8 cellular contexts compared by ENCODE assay signal in genomic region chrX:40012039-40012799, GRCh38.
A peak's percentile ranks its signal among the peaks of the same experiment; 100 is the strongest.
DNase-seq lines count a peak whose midpoint lies in the region; ATAC-seq, FAIRE-seq and TF ChIP-seq lines count a peak whose summit lies in the region.

No MANE protein-coding gene starts in this region.

- no peaks in the 10 kb centered on the region for H3K79me2 ChIP-seq in hepatocyte

- TF ChIP-seq CTCF in GM06990 (IDR thresholded peaks at IDR 0.05; ENCODE audit: insufficient read depth, low read length, poor library complexity, severe bottlenecking): no peak
- TF ChIP-seq CTCF in hepatocyte (IDR thresholded peaks at IDR 0.05; ENCODE audit: poor library complexity): no peak

- no peaks in the 10 kb centered on the region for H3K9me2 ChIP-seq in hepatocyte (replicated peaks; ENCODE audit: insufficient read depth)

- H3K4me2 ChIP-seq in hepatocyte: peak overlapping the region; percentile 95

- peaks cover 55% of the 10 kb centered on the region for H3K4me1 ChIP-seq in hepatocyte (ENCODE audit: insufficient read depth)
- peaks cover 0 to 3% of the 10 kb centered on the region in 2 donors for H3K4me1 ChIP-seq in small intestine (ENCODE audit: control insufficient read depth in 2 of 2, insufficient read depth in 1 of 2, low read depth in 1 of 2, low read length in 1 of 2)

- DNase-seq in GM06990 (ENCODE audit: extremely low read depth, insufficient read length) (no peak), HK-2 (ENCODE audit: unreplicated experiment) (peak; percentile 18), hepatocyte (ENCODE audit: low spot score) (peak; percentile 76), small intestine (peak; percentile 20), germinal center (ENCODE audit: low spot score) (no peak)
- DNase-seq in activated naive CD4-positive, alpha-beta T cell treated with anti-CD3 and anti-CD28 coated beads, Interleukin-2, amount 50 U/mL, for 72 hours (ENCODE audit: low spot score in 2 of 2): no peak

- peak overlapping the region in 1 of 2 donors; percentile 67 for H3K27ac Mint-ChIP-seq in activated naive CD4-positive, alpha-beta T cell treated with anti-CD3 and anti-CD28 coated beads, Interleukin-2, amount 50 U/mL, for 72 hours

- H3K9me3 ChIP-seq in hepatocyte (ENCODE audit: low read depth) (no peaks in the 10 kb centered on the region), small intestine (ENCODE audit: control insufficient read depth, low read depth) (no peaks in the 10 kb centered on the region)

- H3K36me3 ChIP-seq in GM06990 (ENCODE audit: control insufficient read depth, insufficient read depth, low read length): no peaks in the 10 kb centered on the region
- no peaks in the 10 kb centered on the region for H3K36me3 ChIP-seq in hepatocyte (replicated peaks; ENCODE audit: insufficient read depth, low read depth)
- H3K36me3 ChIP-seq in small intestine (ENCODE audit: control insufficient read depth in 2 of 2, insufficient read depth in 2 of 2, low read length in 2 of 2): no peaks in the 10 kb centered on the region

- FAIRE-seq in small intestine (lab: Jason Lieb, UNC): no peak

- H3K9me3 Mint-ChIP-seq in activated naive CD4-positive, alpha-beta T cell treated with anti-CD3 and anti-CD28 coated beads, Interleukin-2, amount 50 U/mL, for 72 hours: no peaks in the 10 kb centered on the region

- H3K27me3 ChIP-seq in GM06990 (replicated peaks; ENCODE audit: control insufficient read depth, insufficient read depth, low read length) (no peaks in the 10 kb centered on the region; the same call in 1 of the 2 replicates), hepatocyte (peaks cover 47% of the 10 kb centered on the region), small intestine (ENCODE audit: control insufficient read depth in 2 of 2, insufficient read depth in 2 of 2, low read length in 2 of 2) (peaks cover 0 to 3% of the 10 kb centered on the region in 2 donors)

- peak; percentile 21 to 35 for ATAC-seq in activated naive CD4-positive, alpha-beta T cell treated with anti-CD3 and anti-CD28 coated beads, Interleukin-2, amount 50 U/mL, for 72 hours
- ATAC-seq in HG02970 (IDR thresholded peaks at IDR 0.05; ENCODE audit: low FRiP score, unreplicated experiment) (no peak), HG03108 (IDR thresholded peaks at IDR 0.05; ENCODE audit: unreplicated experiment) (no peak)

- WGBS in hepatocyte (ENCODE audit: low lambda C conversion rate, missing lambda C conversion rate): 17% methylated on average over 53 of the region's 57 CpGs
- 5 to 20% (median 5%) methylated on average over 29 to 56 of the region's 57 CpGs for WGBS in small intestine, 3 donors

- no peaks in the 10 kb centered on the region for H3K36me3 Mint-ChIP-seq in activated naive CD4-positive, alpha-beta T cell treated with anti-CD3 and anti-CD28 coated beads, Interleukin-2, amount 50 U/mL, for 72 hours

- peak overlapping the region; percentile 46 for H2AFZ ChIP-seq in hepatocyte

- H3K4me3 ChIP-seq in GM06990 (replicated peaks; ENCODE audit: low read depth, low read length) (peak overlapping the region; percentile 56), hepatocyte (no peak overlapping the region), small intestine (ENCODE audit: low read depth in 1 of 2, low read length in 2 of 2) (peak overlapping the region in 1 of 2 donors; percentile 68)

- H4K20me1 ChIP-seq in hepatocyte (ENCODE audit: insufficient read depth, poor library complexity, severe bottlenecking): no peaks in the 10 kb centered on the region

- peak overlapping the region; percentile 93 for H3K27ac ChIP-seq in hepatocyte
- peak overlapping the region; percentile 80 to 99 for H3K27ac ChIP-seq in small intestine (ENCODE audit: low read depth in 1 of 2, low read length in 1 of 2)

Comparison
In these comparisons a context has a peak if more than half of its experiments do, and no peak if none do; other contexts are left out.
1. DNase-seq: peak in HK-2 (single experiment), hepatocyte (single experiment) and small intestine (single experiment); none in GM06990 (single experiment), activated naive CD4-positive, alpha-beta T cell treated with anti-CD3 and anti-CD28 coated beads, Interleukin-2, amount 50 U/mL, for 72 hours (0 of 2) and germinal center (single experiment).
2. ATAC-seq: peak in activated naive CD4-positive, alpha-beta T cell treated with anti-CD3 and anti-CD28 coated beads, Interleukin-2, amount 50 U/mL, for 72 hours (2 of 2); none in HG02970 (single experiment) and HG03108 (single experiment).